6 cellular contexts compared by ENCODE assay signal in the genomic region with DNA sequence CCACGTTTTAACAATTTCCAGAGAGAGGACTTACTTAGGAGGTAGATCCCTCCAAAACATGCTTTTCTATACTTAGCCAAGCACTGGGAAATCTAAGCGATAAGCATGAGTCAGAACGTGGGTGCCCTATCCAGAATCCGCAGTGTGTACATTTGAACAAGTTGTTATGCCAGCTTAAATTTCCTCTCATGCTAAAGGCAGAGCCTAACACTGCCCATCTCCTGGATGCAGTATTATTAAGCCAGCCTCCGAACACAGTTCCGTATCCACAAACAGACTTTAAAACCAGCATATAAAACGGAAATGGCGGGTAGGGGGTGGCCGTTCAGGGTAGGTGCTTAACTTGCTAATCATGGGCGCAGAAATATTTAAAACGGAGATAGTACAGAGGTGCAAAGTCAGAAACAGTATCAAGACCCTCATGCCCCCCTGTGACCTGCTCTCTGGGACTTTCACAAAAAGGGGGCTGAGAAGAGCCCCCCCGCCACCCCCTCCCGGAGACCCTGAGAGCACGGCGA. TPM values are rescaled to one million over a fixed set of nuclear protein-coding genes. Genes with fewer than 3 reads are reported as not detected.
DNase-seq lines count a peak whose midpoint lies in the region; TF ChIP-seq lines count a peak whose summit lies in the region.

No MANE protein-coding gene starts in this region.

- DNase-seq in NCI-H345 treated with DMSO at 0.1 percent for 48 hours (lab: John Stamatoyannopoulos, UW; ENCODE audit: unreplicated experiment) (peak; percentile 33), RWPE1 (ENCODE audit: low spot score) (no peak), NCI-H446 treated with DMSO at 0.1 percent for 48 hours (lab: John Stamatoyannopoulos, UW) (no peak)

- H3K4me3 ChIP-seq in ectodermal cell (ENCODE audit: insufficient read depth, low read depth, low read length) (peak overlapping the region; percentile 51), neutrophil (ENCODE audit: low read depth in 1 of 2, low read length in 1 of 2) (peak overlapping the region; percentile 61 to 66)

- no peak overlapping the region for H3K27ac ChIP-seq in ectodermal cell (ENCODE audit: insufficient read depth, low read depth, low read length, poor library complexity, severe bottlenecking)
- no peak overlapping the region for H3K27ac ChIP-seq in neutrophil
- H3K27ac ChIP-seq in RWPE1: no peak overlapping the region

- WGBS in ectodermal cell, 2 experiments: 71% methylated on average over 15 of the region's 15 CpGs

- POLR2A ChIA-PET in RWPE1 (lab: Yijun Ruan, JAX; ENCODE audit: low non-redundant PET): no interaction called here

- H3K36me3 ChIP-seq in ES-I3 (ENCODE audit: insufficient read depth, low read length) (no peaks in the 10 kb centered on the region; the same call in 1 of the 2 replicates), ectodermal cell (ENCODE audit: control insufficient read depth, insufficient read depth, low read length) (no peaks in the 10 kb centered on the region), neutrophil (no peaks in the 10 kb centered on the region)

- H3K4me1 ChIP-seq in ES-I3 (ENCODE audit: insufficient read depth, low read length): peaks cover 4% of the 10 kb centered on the region
- no peaks in the 10 kb centered on the region for H3K4me1 ChIP-seq in ectodermal cell (ENCODE audit: control insufficient read depth, insufficient read depth, low read length)
- peaks cover 29 to 31% of the 10 kb centered on the region in 2 experiments for H3K4me1 ChIP-seq in neutrophil (ENCODE audit: control insufficient read depth in 1 of 2, insufficient read depth in 1 of 2, low read depth in 1 of 2, low read length in 1 of 2)

- H3K27me3 ChIP-seq in ectodermal cell (ENCODE audit: control insufficient read depth, insufficient read depth, low read length, poor library complexity, severe bottlenecking) (no peaks in the 10 kb centered on the region), neutrophil (peaks cover 12% of the 10 kb centered on the region)

- H3K9me3 ChIP-seq in ES-I3 (ENCODE audit: control insufficient read depth, insufficient read depth, low read length) (no peaks in the 10 kb centered on the region; the same call in 1 of the 2 replicates), ectodermal cell (ENCODE audit: control insufficient read depth, low read length) (peaks cover 3% of the 10 kb centered on the region), neutrophil (no peaks in the 10 kb centered on the region)

- CTCF ChIA-PET in RWPE1 (lab: Yijun Ruan, JAX): no interaction called here

- peak overlapping the region; percentile 80 for H3K9ac ChIP-seq in ES-I3 (ENCODE audit: low read depth, low read length)

- TF ChIP-seq CTCF in neutrophil (IDR thresholded peaks at IDR 0.05): no peak
- no peak for TF ChIP-seq CTCF in RWPE1 (conservative IDR thresholded peaks at IDR 0.05; ENCODE audit: low read depth)

RNA-seq across cellular contexts. Expression of gene LRRIQ4, which starts 1.0 kb away (rescaled TPM):
- 0.22 TPM for polyA plus RNA-seq in ectodermal cell (2013, experiment 1 of 4)
- not detected for polyA plus RNA-seq in ectodermal cell (2013, experiment 2 of 4)
- not detected for polyA plus RNA-seq in ectodermal cell (2013, experiment 3 of 4)
- not detected for polyA plus RNA-seq in ectodermal cell (2013, experiment 4 of 4)

RNA-seq across cellular contexts. Expression of gene LRRC34, which starts 1.0 kb away (rescaled TPM):
- 12.0 TPM for polyA plus RNA-seq in ectodermal cell (2013, experiment 1 of 4)
- 18.2 TPM for polyA plus RNA-seq in ectodermal cell (2013, experiment 2 of 4)
- polyA plus RNA-seq in ectodermal cell (2013, experiment 3 of 4): 12.0 TPM
- 12.3 TPM for polyA plus RNA-seq in ectodermal cell (2013, experiment 4 of 4)

RNA-seq across cellular contexts. Expression of gene MYNN, which starts 38.5 kb away (rescaled TPM):
- polyA plus RNA-seq in ectodermal cell (2013, experiment 1 of 4): 16.2 TPM
- 17.2 TPM for polyA plus RNA-seq in ectodermal cell (2013, experiment 2 of 4)
- 18.9 TPM for polyA plus RNA-seq in ectodermal cell (2013, experiment 3 of 4)
- polyA plus RNA-seq in ectodermal cell (2013, experiment 4 of 4): 18.7 TPM

RNA-seq across cellular contexts. Expression of gene ACTRT3, which starts 42.3 kb away (rescaled TPM):
- polyA plus RNA-seq in ectodermal cell (2013, experiment 1 of 4): 0.78 TPM
- polyA plus RNA-seq in ectodermal cell (2013, experiment 2 of 4): 1.2 TPM
- polyA plus RNA-seq in ectodermal cell (2013, experiment 3 of 4): 0.91 TPM
- 0.69 TPM for polyA plus RNA-seq in ectodermal cell (2013, experiment 4 of 4)

RNA-seq across cellular contexts. Expression of gene TERC, which starts 46.8 kb away (rescaled TPM):
- 7.4 TPM for polyA plus RNA-seq in ectodermal cell (2013, experiment 1 of 4)
- polyA plus RNA-seq in ectodermal cell (2013, experiment 2 of 4): 8.2 TPM
- polyA plus RNA-seq in ectodermal cell (2013, experiment 3 of 4): 11.5 TPM
- 10.5 TPM for polyA plus RNA-seq in ectodermal cell (2013, experiment 4 of 4)
